Comparison of ENCODE assay signal across 17 cellular contexts in the genomic region with DNA sequence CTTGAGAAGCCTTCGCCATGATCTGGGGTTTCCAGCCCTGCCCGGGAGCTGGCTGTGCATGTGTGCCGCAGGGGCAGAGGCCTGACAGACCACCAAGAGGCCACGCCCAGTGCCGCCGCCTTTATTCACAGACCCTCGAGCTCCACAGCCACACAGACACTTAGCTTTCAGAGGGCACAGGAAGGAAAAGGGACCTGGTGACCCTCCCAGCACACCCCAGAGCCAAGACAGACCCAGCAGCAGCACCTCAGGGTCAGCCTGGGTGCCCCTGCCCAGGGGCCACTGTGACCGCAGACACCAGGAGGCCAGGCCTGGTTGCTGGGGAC. TPM values are rescaled to one million over a fixed set of nuclear protein-coding genes. Genes with fewer than 3 reads are reported as not detected.
DNase-seq lines count a peak whose midpoint lies in the region; FAIRE-seq and TF ChIP-seq lines count a peak whose summit lies in the region.
"Had no signal": no experiment of that assay in that cellular context is flagged by ENCODE, and none has a peak within 500 bp of the region (broad histone marks: within the 10 kb centered on the region; RNA-seq: fewer than 3 reads in every experiment).

No MANE protein-coding gene starts in this region.

- no peak for FAIRE-seq in GM12892 (lab: Jason Lieb, UNC)
- FAIRE-seq: RCC 7860 had no signal

- H3K4me3 Mint-ChIP-seq in MCF 10A (ENCODE audit: unreplicated experiment) = no peak overlapping the region
- H3K4me3 Mint-ChIP-seq: activated CD4-positive, alpha-beta T cell treated with anti-CD3 and anti-CD28 coated beads for 36 hours; stimulated activated naive B cell treated with anti-CD40 and anti-IgM and Interleukin-4, amounts not matched to agents 10 μg/mL and 1 μg/mL and 100 μg/mL, for 72 hours had no signal

- H3K27ac Mint-ChIP-seq in MCF 10A (ENCODE audit: low read depth, unreplicated experiment) = no peak overlapping the region
- H3K27ac Mint-ChIP-seq: activated CD4-positive, alpha-beta T cell treated with anti-CD3 and anti-CD28 coated beads for 36 hours; stimulated activated naive B cell treated with anti-CD40 and anti-IgM and Interleukin-4, amounts not matched to agents 10 μg/mL and 1 μg/mL and 100 μg/mL, for 72 hours had no signal

- WGBS in esophagus, 2 donors = 76 to 77% methylated on average over 8 of the region's 8 CpGs

- H3K4me1 ChIP-seq in breast epithelium (peaks cover 7 to 11% of the 10 kb centered on the region in 2 donors), esophagus (ENCODE audit: control insufficient read depth in 2 of 2, insufficient read depth in 2 of 2, low read length in 1 of 2) (peaks cover 12 to 14% of the 10 kb centered on the region in 2 donors), muscle layer of duodenum (ENCODE audit: control insufficient read depth in 1 of 2, insufficient read depth in 2 of 2, low read length in 2 of 2) (peaks cover 4 to 11% of the 10 kb centered on the region in 2 donors), vagina (peaks cover 30% of the 10 kb centered on the region)

- peaks cover 10% of the 10 kb centered on the region for H3K27me3 Mint-ChIP-seq in MCF 10A (ENCODE audit: insufficient read depth, unreplicated experiment)
- H3K27me3 Mint-ChIP-seq: stimulated activated naive B cell treated with anti-CD40 and anti-IgM and Interleukin-4, amounts not matched to agents 10 μg/mL and 1 μg/mL and 100 μg/mL, for 72 hours had no signal

- H3K9me3 ChIP-seq in breast epithelium = no peaks in the 10 kb centered on the region
- peaks cover 0 to 4% of the 10 kb centered on the region in 2 donors for H3K9me3 ChIP-seq in esophagus (ENCODE audit: control insufficient read depth in 2 of 2, insufficient read depth in 1 of 2, low read depth in 1 of 2, low read length in 1 of 2)
- no peaks in the 10 kb centered on the region for H3K9me3 ChIP-seq in muscle layer of duodenum (ENCODE audit: control insufficient read depth in 1 of 2, low read length in 2 of 2)
- H3K9me3 ChIP-seq in vagina = no peaks in the 10 kb centered on the region

- no peaks in the 10 kb centered on the region for H3K27me3 ChIP-seq in breast epithelium
- H3K27me3 ChIP-seq in esophagus (ENCODE audit: control insufficient read depth in 1 of 2, insufficient read depth in 2 of 2, low read length in 2 of 2) = no peaks in the 10 kb centered on the region
- no peaks in the 10 kb centered on the region for H3K27me3 ChIP-seq in muscle layer of duodenum (ENCODE audit: low read depth, low read length)
- H3K27me3 ChIP-seq in vagina = no peaks in the 10 kb centered on the region

- no peaks in the 10 kb centered on the region for H3K9me3 Mint-ChIP-seq in MCF 10A (ENCODE audit: unreplicated experiment)
- H3K9me3 Mint-ChIP-seq: stimulated activated naive B cell treated with anti-CD40 and anti-IgM and Interleukin-4, amounts not matched to agents 10 μg/mL and 1 μg/mL and 100 μg/mL, for 72 hours had no signal

- TF ChIP-seq CTCF in breast epithelium (IDR thresholded peaks at IDR 0.05) = no peak
- no peak for TF ChIP-seq CTCF in MCF 10A (IDR thresholded peaks at IDR 0.05; ENCODE audit: unreplicated experiment)
- no peak for TF ChIP-seq CTCF in vagina (IDR thresholded peaks at IDR 0.05)

- BruUV-seq in MCF 10A (replicated peaks; lab: Mats Ljungman, UMichigan) = no TSS peak

- CTCF ChIA-PET in MCF 10A (lab: Yijun Ruan, JAX) = interaction anchor here (0.7 kb wide), 2 partner anchors 59 to 97 kb away, joined by 3 read pairs; no protein-coding TSS in a partner anchor

- POLR2A ChIA-PET in MCF 10A (lab: Yijun Ruan, JAX) = interaction anchor here (1.0 to 1.2 kb wide), 3 partner anchors 9 to 87 kb away, joined by 3 to 4 read pairs (median 3); no protein-coding TSS in a partner anchor

- H3K4me3 ChIP-seq in breast epithelium (no peak overlapping the region), esophagus (ENCODE audit: low read depth in 1 of 2, low read length in 2 of 2) (no peak overlapping the region), muscle layer of duodenum (ENCODE audit: low read depth in 1 of 2, low read length in 2 of 2) (no peak overlapping the region), vagina (no peak overlapping the region)

- peak overlapping the region; percentile 83 to 92 for H3K27ac ChIP-seq in breast epithelium
- peak overlapping the region; percentile 89 to 94 for H3K27ac ChIP-seq in esophagus (ENCODE audit: low read depth in 2 of 2, low read length in 1 of 2)
- H3K27ac ChIP-seq in muscle layer of duodenum (ENCODE audit: low read length) = peak overlapping the region; percentile 87
- H3K27ac ChIP-seq in vagina = peak overlapping the region; percentile 17

- no peaks in the 10 kb centered on the region for H3K36me3 ChIP-seq in breast epithelium
- peaks cover 0 to 2% of the 10 kb centered on the region in 2 donors for H3K36me3 ChIP-seq in esophagus (ENCODE audit: control insufficient read depth in 2 of 2, insufficient read depth in 2 of 2, low read length in 1 of 2)
- peaks cover 0 to 20% of the 10 kb centered on the region in 2 donors for H3K36me3 ChIP-seq in muscle layer of duodenum (ENCODE audit: control insufficient read depth in 1 of 2, insufficient read depth in 2 of 2, low read length in 2 of 2)
- H3K36me3 ChIP-seq in vagina = peaks cover 0 to 4% of the 10 kb centered on the region in 2 donors

- H3K4me1 Mint-ChIP-seq in MCF 10A (ENCODE audit: insufficient read depth, unreplicated experiment) = peaks cover 6% of the 10 kb centered on the region
- H3K4me1 Mint-ChIP-seq: activated CD4-positive, alpha-beta T cell treated with anti-CD3 and anti-CD28 coated beads for 36 hours had no signal

- H3K36me3 Mint-ChIP-seq in MCF 10A (ENCODE audit: insufficient read depth, unreplicated experiment) = no peaks in the 10 kb centered on the region

- no peak for DNase-seq in breast epithelium (ENCODE audit: low spot score in 2 of 2)
- no peak for DNase-seq in MCF 10A (ENCODE audit: unreplicated experiment)
- no peak for DNase-seq in vagina (ENCODE audit: extremely low spot score in 2 of 2)
- no peak for DNase-seq in DMS53 (lab: John Stamatoyannopoulos, UW)
- no peak for DNase-seq in GM12892 (ENCODE audit: insufficient read length)
- no peak for DNase-seq in NCI-H1417 (lab: John Stamatoyannopoulos, UW)
- DNase-seq: effector CD4-positive, alpha-beta T cell; GOT3; stimulated activated naive B cell treated with anti-CD40 and anti-IgM and Interleukin-4, amounts not matched to agents 10 μg/mL and 1 μg/mL and 100 μg/mL, for 72 hours had no signal

- intact Hi-C loops in breast epithelium (cut with DNase I; ENCODE audit: low total_unique reads) = no loop called here
- intact Hi-C loops in MCF 10A (cut with micrococcal nuclease) = no loop called here
- intact Hi-C loops in vagina (cut with DNase I) = no loop called here

- no peak for TF ChIP-seq POLR2A in breast epithelium (IDR thresholded peaks at IDR 0.05)
- no peak for TF ChIP-seq POLR2A in vagina (IDR thresholded peaks at IDR 0.05)
- no peak for TF ChIP-seq POLR2A in GM12892 (IDR thresholded peaks at IDR 0.05; ENCODE audit: low read depth, low read length)

RNA-seq across cellular contexts. Expression of a gene that starts 10.8 kb away (rescaled TPM):
- 10 to 100 TPM; 51.2 to 81.0 (median 67.5) TPM for total RNA-seq in breast epithelium
- total RNA-seq in MCF 10A (2022) = 35.6 and 39.2 TPM in 2 replicates
- 10 to 100 TPM; 24.7 to 32.3 TPM for polyA plus RNA-seq in esophagus
- total RNA-seq in vagina = 64.1 TPM
- polyA plus RNA-seq in GM12892 (2012; ENCODE audit: missing spikeins) = 12.6 TPM

RNA-seq across cellular contexts. Expression of a gene that starts 12.6 kb away (rescaled TPM):
- not detected for total RNA-seq in breast epithelium
- 0.29 TPM in 1 of 2 replicates, not detected in the other for total RNA-seq in MCF 10A (2022)
- polyA plus RNA-seq in esophagus = under 1 TPM; 0.25 to 0.98 TPM
- not detected for total RNA-seq in vagina
- 0.68 TPM for polyA plus RNA-seq in GM12892 (2012; ENCODE audit: missing spikeins)
- total RNA-seq: activated CD4-positive, alpha-beta T cell treated with anti-CD3 and anti-CD28 coated beads for 36 hours; LHCN-M2; T-helper 1 cell treated with Interleukin-12 subunit alpha and Interleukin-12 subunit beta and Interleukin-4 antibody, amounts not matched to agents 30 ng/mL and 1 ng/mL, for 36 hours had no signal
- polyA plus RNA-seq: AG04450 had no signal

RNA-seq across cellular contexts. Expression of a gene that starts 18.3 kb away (rescaled TPM):
- total RNA-seq in breast epithelium (not detected), MCF 10A (2022) (not detected in 2 replicates), vagina (not detected)
- under 1 TPM; 0.11 to 0.14 TPM for polyA plus RNA-seq in esophagus
- not detected for polyA plus RNA-seq in GM12892 (2012; ENCODE audit: missing spikeins)
- total RNA-seq: activated CD4-positive, alpha-beta T cell treated with anti-CD3 and anti-CD28 coated beads for 36 hours; LHCN-M2; myocyte; T-helper 1 cell treated with Interleukin-12 subunit alpha and Interleukin-12 subunit beta and Interleukin-4 antibody, amounts not matched to agents 30 ng/mL and 1 ng/mL, for 36 hours had no signal
- polyA plus RNA-seq: AG04450 had no signal

RNA-seq across cellular contexts. Expression of a gene that starts 38.1 kb away (rescaled TPM):
- 100 to 1,000 TPM; 374 to 475 (median 466) TPM for total RNA-seq in breast epithelium
- 894 and 1,111 TPM in 2 replicates for total RNA-seq in MCF 10A (2022)
- 100 to 1,000 TPM; 582 to 595 TPM for polyA plus RNA-seq in esophagus
- 463 TPM for total RNA-seq in vagina
- polyA plus RNA-seq in GM12892 (2012; ENCODE audit: missing spikeins) = 491 TPM

RNA-seq across cellular contexts. Expression of a gene that starts 48.9 kb away (rescaled TPM):
- total RNA-seq in breast epithelium (100 to 1,000 TPM in 2 of 3 donors, 10 to 100 TPM in 1; 67.0 to 135 (median 124) TPM), MCF 10A (2022) (271 and 324 TPM in 2 replicates), vagina (120 TPM)
- polyA plus RNA-seq in esophagus = 100 to 1,000 TPM; 201 to 209 TPM
- polyA plus RNA-seq in GM12892 (2012; ENCODE audit: missing spikeins) = 97.5 TPM

Comparison
In these comparisons a context has a peak if more than half of its experiments do, and no peak if none do; other contexts are left out.
1. H3K27ac ChIP-seq: peak in every context shown above with its lines; median percentile 92 in esophagus; 88 in breast epithelium; 87 in muscle layer of duodenum; 17 in vagina.